ENCODE assay signal across 1 cellular context in the genomic region with DNA sequence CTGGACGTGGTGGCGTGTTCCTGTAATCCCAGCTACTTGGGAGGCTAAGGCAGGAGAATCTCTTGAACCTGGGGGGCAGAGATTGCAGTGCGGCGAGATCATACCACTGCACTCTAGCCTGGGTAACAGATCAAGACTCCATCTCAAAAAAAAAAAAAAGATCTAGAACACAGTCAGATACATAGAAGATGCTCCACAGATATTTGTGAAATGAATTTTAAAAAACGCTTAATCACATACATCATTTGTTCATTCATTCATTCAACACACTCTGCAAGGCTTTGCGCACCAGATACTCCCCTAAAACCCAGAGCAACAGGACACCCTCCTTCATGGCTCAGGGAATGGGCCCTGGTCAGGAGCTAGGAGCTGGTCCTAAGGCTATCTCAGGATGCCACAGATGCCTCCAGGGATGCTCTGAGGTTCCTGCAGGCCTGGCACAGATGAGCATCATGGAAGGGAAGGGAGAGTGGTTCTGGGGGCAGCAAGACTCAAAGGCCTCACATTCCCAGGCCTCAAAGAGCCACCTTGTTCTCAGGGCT.
TF ChIP-seq lines count a peak whose summit lies in the region.

No MANE protein-coding gene starts in this region.

TF ChIP-seq in HCT116, 20 proteins besides CTCF, POLR2A, EP300 and RAD21:
- TF ChIP-seq SIN3A (IDR thresholded peaks at IDR 0.05; ENCODE audit: low read depth) (no peak), SP1 (IDR thresholded peaks at IDR 0.05; ENCODE audit: low read depth) (no peak), EZH2phosphoT487 (IDR thresholded peaks at IDR 0.05; ENCODE audit: borderline replicate concordance) (no peak), CBX3 (IDR thresholded peaks at IDR 0.05; ENCODE audit: low read depth) (no peak), FOSL1 (IDR thresholded peaks at IDR 0.05; ENCODE audit: low read depth) (no peak), ELF1 (IDR thresholded peaks at IDR 0.05; ENCODE audit: borderline replicate concordance, low read depth) (no peak), TCF7L2 (IDR thresholded peaks at IDR 0.05; ENCODE audit: borderline replicate concordance, extremely low read depth, insufficient read depth, insufficient read length) (no peak), CEBPB (IDR thresholded peaks at IDR 0.05; ENCODE audit: low read depth) (no peak), ZBTB33 (IDR thresholded peaks at IDR 0.05; ENCODE audit: extremely low read depth, insufficient replicate concordance, low read length) (no peak), EGR1 (IDR thresholded peaks at IDR 0.05; ENCODE audit: low read depth) (no peak), YY1 (IDR thresholded peaks at IDR 0.05; ENCODE audit: extremely low read depth, insufficient replicate concordance, low read depth, low read length) (no peak), SRF (IDR thresholded peaks at IDR 0.05; ENCODE audit: low read depth) (no peak), ZFX (IDR thresholded peaks at IDR 0.05) (no peak), EZH2 (IDR thresholded peaks at IDR 0.05) (no peak), MAX (IDR thresholded peaks at IDR 0.05) (no peak), ZNF274 (IDR thresholded peaks at IDR 0.05; ENCODE audit: low read depth, low read length) (no peak)
- TF ChIP-seq, protein P1, sequence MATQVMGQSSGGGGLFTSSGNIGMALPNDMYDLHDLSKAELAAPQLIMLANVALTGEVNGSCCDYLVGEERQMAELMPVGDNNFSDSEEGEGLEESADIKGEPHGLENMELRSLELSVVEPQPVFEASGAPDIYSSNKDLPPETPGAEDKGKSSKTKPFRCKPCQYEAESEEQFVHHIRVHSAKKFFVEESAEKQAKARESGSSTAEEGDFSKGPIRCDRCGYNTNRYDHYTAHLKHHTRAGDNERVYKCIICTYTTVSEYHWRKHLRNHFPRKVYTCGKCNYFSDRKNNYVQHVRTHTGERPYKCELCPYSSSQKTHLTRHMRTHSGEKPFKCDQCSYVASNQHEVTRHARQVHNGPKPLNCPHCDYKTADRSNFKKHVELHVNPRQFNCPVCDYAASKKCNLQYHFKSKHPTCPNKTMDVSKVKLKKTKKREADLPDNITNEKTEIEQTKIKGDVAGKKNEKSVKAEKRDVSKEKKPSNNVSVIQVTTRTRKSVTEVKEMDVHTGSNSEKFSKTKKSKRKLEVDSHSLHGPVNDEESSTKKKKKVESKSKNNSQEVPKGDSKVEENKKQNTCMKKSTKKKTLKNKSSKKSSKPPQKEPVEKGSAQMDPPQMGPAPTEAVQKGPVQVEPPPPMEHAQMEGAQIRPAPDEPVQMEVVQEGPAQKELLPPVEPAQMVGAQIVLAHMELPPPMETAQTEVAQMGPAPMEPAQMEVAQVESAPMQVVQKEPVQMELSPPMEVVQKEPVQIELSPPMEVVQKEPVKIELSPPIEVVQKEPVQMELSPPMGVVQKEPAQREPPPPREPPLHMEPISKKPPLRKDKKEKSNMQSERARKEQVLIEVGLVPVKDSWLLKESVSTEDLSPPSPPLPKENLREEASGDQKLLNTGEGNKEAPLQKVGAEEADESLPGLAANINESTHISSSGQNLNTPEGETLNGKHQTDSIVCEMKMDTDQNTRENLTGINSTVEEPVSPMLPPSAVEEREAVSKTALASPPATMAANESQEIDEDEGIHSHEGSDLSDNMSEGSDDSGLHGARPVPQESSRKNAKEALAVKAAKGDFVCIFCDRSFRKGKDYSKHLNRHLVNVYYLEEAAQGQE (IDR thresholded peaks at IDR 0.05; ENCODE audit: low read depth): no peak
